22 cellular contexts compared by ENCODE assay signal in the genomic region with DNA sequence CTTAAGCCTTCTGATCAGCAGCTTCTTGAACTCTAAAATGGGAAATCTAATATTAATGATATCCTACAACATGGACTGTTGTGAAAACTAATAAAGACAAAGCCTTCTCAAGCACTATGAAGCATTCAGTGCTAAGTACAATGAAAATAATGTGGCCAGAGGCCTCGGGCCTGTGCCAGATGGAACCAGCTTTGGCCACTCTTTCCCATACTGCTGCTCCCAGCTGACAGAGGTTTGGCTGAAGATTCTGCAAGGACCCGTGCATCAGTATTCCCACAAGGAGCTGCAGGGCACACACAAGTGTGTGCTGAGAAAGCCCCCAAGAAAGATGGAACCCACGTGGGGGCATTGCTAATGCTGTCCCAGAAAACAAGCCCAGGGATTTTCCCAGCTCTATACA.
"Had no signal": no experiment of that assay in that cellular context is flagged by ENCODE, and none has a peak within 500 bp of the region (broad histone marks: within the 10 kb centered on the region; RNA-seq: fewer than 3 reads in every experiment).

No MANE protein-coding gene starts in this region.

- H3K9me3 ChIP-seq: breast epithelium, stomach, suprapubic skin, transverse colon, vagina had no signal

- H3K27ac ChIP-seq: breast epithelium, coronary artery, epithelial cell of prostate, neural progenitor cell, stomach, suprapubic skin, transverse colon, vagina had no signal

- FAIRE-seq: astrocyte had no signal

- ATAC-seq: naive thymus-derived CD8-positive, alpha-beta T cell; stimulated activated memory B cell treated with anti-CD40 and anti-IgM and Interleukin-4, amounts not matched to agents 10 μg/mL and 1 μg/mL and 100 μg/mL, for 72 hours had no signal

- H3K4me1 ChIP-seq: breast epithelium, stomach, suprapubic skin, transverse colon, vagina had no signal

- H3K36me3 ChIP-seq: breast epithelium, neural progenitor cell, stomach, suprapubic skin, transverse colon, vagina had no signal

- DNase-seq: activated CD4-positive, alpha-beta memory T cell treated with anti-CD3 and anti-CD28 coated beads for 36 hours; activated CD4-positive, alpha-beta T cell treated with anti-CD3 and anti-CD28 coated beads for 48 hours; activated naive CD4-positive, alpha-beta T cell treated with Interleukin-2 at 50 U/mL for 16 hours; activated naive CD8-positive, alpha-beta T cell treated with anti-CD3 and anti-CD28 coated beads for 36 hours; activated T-cell treated with anti-CD3 and anti-CD28 coated beads, Interleukin-2, amount 50 U/mL, for 48 hours; endodermal cell; hippocampal formation; naive thymus-derived CD8-positive, alpha-beta T cell; stimulated activated CD4-positive, alpha-beta T cell treated with anti-CD3 and anti-CD28 coated beads, Interleukin-2, amount 100 ng/mL, for 24 hours; stomach; T1000; transverse colon had no signal

- H3K27me3 ChIP-seq: breast epithelium, neural progenitor cell, stomach, suprapubic skin, transverse colon, vagina had no signal

- H3K4me3 ChIP-seq: breast epithelium, coronary artery, lung, neural progenitor cell, skin epidermis, stomach, suprapubic skin, transverse colon, vagina had no signal
